1 cellular context compared by ENCODE assay signal in the genomic region with DNA sequence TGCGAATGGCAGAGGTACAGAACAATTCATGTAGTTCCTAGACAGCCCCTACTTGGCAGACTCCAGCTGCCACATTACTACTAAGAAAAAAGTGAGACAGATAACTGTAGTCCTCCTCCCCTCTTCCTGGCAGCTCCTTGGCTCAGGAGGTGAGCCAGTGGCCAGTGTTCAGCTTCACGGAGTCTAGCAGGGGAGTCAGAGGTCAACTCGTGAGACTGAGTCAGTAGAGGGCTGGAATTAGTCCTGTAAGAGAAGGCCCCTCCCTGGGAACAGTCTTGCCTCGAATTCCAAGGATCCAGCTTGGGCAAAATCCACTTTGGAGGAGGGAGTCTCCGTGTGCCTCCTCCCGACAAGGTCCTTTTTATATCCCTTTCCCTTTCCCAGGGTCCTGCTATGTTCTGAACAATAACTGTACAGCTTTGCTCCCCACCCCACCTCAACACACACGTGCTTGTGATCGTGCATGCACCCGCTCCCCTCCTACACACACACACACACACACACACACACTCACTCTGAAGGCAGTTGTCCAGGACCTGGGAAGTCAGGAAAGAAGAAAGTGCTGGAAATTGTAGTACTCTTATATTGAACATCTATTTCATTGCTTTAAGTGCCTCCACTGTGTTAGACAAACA.
TF ChIP-seq lines count a peak whose summit lies in the region.

No MANE protein-coding gene starts in this region.

TF ChIP-seq in WTC11, 78 proteins besides CTCF, POLR2A, EP300 and RAD21 (continued from another document):
- TF ChIP-seq, protein P1, sequence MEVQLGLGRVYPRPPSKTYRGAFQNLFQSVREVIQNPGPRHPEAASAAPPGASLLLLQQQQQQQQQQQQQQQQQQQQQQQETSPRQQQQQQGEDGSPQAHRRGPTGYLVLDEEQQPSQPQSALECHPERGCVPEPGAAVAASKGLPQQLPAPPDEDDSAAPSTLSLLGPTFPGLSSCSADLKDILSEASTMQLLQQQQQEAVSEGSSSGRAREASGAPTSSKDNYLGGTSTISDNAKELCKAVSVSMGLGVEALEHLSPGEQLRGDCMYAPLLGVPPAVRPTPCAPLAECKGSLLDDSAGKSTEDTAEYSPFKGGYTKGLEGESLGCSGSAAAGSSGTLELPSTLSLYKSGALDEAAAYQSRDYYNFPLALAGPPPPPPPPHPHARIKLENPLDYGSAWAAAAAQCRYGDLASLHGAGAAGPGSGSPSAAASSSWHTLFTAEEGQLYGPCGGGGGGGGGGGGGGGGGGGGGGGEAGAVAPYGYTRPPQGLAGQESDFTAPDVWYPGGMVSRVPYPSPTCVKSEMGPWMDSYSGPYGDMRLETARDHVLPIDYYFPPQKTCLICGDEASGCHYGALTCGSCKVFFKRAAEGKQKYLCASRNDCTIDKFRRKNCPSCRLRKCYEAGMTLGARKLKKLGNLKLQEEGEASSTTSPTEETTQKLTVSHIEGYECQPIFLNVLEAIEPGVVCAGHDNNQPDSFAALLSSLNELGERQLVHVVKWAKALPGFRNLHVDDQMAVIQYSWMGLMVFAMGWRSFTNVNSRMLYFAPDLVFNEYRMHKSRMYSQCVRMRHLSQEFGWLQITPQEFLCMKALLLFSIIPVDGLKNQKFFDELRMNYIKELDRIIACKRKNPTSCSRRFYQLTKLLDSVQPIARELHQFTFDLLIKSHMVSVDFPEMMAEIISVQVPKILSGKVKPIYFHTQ (CRISPR knock-in tag; IDR thresholded peaks at IDR 0.05) = no peak
- no peak for TF ChIP-seq FOXJ3 (CRISPR knock-in tag; IDR thresholded peaks at IDR 0.05; ENCODE audit: borderline replicate concordance)
- no peak for TF ChIP-seq ZNF219 (CRISPR knock-in tag; IDR thresholded peaks at IDR 0.05; ENCODE audit: borderline replicate concordance)
- TF ChIP-seq, protein P2, sequence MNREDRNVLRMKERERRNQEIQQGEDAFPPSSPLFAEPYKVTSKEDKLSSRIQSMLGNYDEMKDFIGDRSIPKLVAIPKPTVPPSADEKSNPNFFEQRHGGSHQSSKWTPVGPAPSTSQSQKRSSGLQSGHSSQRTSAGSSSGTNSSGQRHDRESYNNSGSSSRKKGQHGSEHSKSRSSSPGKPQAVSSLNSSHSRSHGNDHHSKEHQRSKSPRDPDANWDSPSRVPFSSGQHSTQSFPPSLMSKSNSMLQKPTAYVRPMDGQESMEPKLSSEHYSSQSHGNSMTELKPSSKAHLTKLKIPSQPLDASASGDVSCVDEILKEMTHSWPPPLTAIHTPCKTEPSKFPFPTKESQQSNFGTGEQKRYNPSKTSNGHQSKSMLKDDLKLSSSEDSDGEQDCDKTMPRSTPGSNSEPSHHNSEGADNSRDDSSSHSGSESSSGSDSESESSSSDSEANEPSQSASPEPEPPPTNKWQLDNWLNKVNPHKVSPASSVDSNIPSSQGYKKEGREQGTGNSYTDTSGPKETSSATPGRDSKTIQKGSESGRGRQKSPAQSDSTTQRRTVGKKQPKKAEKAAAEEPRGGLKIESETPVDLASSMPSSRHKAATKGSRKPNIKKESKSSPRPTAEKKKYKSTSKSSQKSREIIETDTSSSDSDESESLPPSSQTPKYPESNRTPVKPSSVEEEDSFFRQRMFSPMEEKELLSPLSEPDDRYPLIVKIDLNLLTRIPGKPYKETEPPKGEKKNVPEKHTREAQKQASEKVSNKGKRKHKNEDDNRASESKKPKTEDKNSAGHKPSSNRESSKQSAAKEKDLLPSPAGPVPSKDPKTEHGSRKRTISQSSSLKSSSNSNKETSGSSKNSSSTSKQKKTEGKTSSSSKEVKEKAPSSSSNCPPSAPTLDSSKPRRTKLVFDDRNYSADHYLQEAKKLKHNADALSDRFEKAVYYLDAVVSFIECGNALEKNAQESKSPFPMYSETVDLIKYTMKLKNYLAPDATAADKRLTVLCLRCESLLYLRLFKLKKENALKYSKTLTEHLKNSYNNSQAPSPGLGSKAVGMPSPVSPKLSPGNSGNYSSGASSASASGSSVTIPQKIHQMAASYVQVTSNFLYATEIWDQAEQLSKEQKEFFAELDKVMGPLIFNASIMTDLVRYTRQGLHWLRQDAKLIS (CRISPR knock-in tag; IDR thresholded peaks at IDR 0.05; ENCODE audit: borderline replicate concordance) = no peak
- no peak for TF ChIP-seq NFYB (CRISPR knock-in tag; conservative IDR thresholded peaks at IDR 0.05; ENCODE audit: low read depth)
- TF ChIP-seq, protein P3, sequence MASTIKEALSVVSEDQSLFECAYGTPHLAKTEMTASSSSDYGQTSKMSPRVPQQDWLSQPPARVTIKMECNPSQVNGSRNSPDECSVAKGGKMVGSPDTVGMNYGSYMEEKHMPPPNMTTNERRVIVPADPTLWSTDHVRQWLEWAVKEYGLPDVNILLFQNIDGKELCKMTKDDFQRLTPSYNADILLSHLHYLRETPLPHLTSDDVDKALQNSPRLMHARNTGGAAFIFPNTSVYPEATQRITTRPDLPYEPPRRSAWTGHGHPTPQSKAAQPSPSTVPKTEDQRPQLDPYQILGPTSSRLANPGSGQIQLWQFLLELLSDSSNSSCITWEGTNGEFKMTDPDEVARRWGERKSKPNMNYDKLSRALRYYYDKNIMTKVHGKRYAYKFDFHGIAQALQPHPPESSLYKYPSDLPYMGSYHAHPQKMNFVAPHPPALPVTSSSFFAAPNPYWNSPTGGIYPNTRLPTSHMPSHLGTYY (CRISPR knock-in tag; IDR thresholded peaks at IDR 0.05) = no peak
- no peak for TF ChIP-seq ZNF317 (CRISPR knock-in tag; IDR thresholded peaks at IDR 0.05; ENCODE audit: borderline replicate concordance, low read depth)
- no peak for TF ChIP-seq ZNF671 (CRISPR knock-in tag; IDR thresholded peaks at IDR 0.05)
- no peak for TF ChIP-seq PRRX2 (CRISPR knock-in tag; IDR thresholded peaks at IDR 0.05)
